In the genomic region with DNA sequence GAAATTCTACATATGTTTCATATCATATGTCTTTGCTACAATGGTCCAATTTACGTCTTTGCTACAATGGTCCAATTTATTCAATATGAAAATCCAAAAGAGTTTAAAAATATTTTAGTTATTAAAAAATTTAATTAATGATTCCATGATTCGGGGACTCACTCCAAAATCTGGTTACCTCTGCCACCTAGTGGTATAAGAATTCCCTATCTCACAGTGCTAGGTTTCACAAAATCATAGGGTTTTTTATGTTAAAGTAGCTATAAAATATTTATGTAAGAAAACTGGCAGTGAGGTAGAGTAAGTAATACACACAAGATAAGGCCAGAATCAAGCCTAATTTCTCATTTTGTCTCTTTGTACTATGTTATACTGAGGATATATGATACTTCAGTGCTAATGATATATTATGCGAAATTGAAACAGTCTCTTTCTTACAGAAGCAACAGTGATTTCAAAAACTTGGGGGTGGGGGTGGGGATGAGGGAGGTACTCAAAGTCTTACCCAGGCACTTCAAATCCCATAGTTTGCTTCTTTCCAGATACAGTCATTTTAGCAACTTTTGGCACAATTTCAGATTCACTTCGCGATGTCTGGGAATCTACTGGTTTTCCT, we compare ENCODE assay signal across 8 cellular contexts. TPM values are rescaled to one million over a fixed set of nuclear protein-coding genes. Genes with fewer than 3 reads are reported as not detected.
DNase-seq lines count a peak whose midpoint lies in the region; ATAC-seq, FAIRE-seq and TF ChIP-seq lines count a peak whose summit lies in the region.

No MANE protein-coding gene starts in this region.

- POLR2A ChIA-PET in A549 (lab: Yijun Ruan, JAX) (interaction anchor here (0.7 kb wide), 1 partner anchor 19 kb away, joined by 3 read pairs; no protein-coding TSS in a partner anchor), SK-N-SH (lab: Yijun Ruan, JAX) (no interaction called here)

- TF ChIP-seq RAD21 in A549 (conservative IDR thresholded peaks at IDR 0.05 in 1 of 2, IDR thresholded peaks at IDR 0.05 in 1 of 2) = peak; percentile 39 to 43
- TF ChIP-seq RAD21 in SK-N-SH (IDR thresholded peaks at IDR 0.05; ENCODE audit: low read length) = peak; percentile 56

- FAIRE-seq in A549 (lab: Jason Lieb, UNC) = no peak

- no peaks in the 10 kb centered on the region for H4K20me1 ChIP-seq in SK-N-SH (ENCODE audit: insufficient read depth)

- H2AFZ ChIP-seq in SK-N-SH (ENCODE audit: low read depth) = no peak overlapping the region

- H3K9ac ChIP-seq in SK-N-SH = no peak overlapping the region

- H3K4me3 ChIP-seq in A549 = no peak overlapping the region
- H3K4me3 ChIP-seq in SK-N-SH (ENCODE audit: low read depth in 2 of 2, low read length in 1 of 2) = no peak overlapping the region; a peak in 1 of 4 replicates

- H3K4me1 ChIP-seq in A549 (0 out of 3 replicates have a peak, but pooled peaks cover 3% of the 10 kb centered on the region), SK-N-SH (ENCODE audit: control insufficient read depth in 1 of 2, insufficient read depth in 2 of 2, low read depth in 1 of 2, low read length in 1 of 2) (no peaks in the 10 kb centered on the region)

- no peak overlapping the region for H3K27ac ChIP-seq in A549
- no peak overlapping the region for H3K27ac ChIP-seq in SK-N-SH (ENCODE audit: low read depth in 2 of 2, low read length in 1 of 2)

- H3K27me3 ChIP-seq in SK-N-SH (ENCODE audit: insufficient read depth) = no peaks in the 10 kb centered on the region

- 62% methylated on average over 5 of the region's 5 CpGs for WGBS in A549 (ENCODE audit: missing lambda C conversion rate)
- WGBS in SK-N-SH (ENCODE audit: low lambda C conversion rate) = 68% methylated on average over 5 of the region's 5 CpGs

- peaks cover 4% of the 10 kb centered on the region for H3F3A ChIP-seq in SK-N-SH (replicated peaks; ENCODE audit: insufficient read depth)

- peaks cover 8 to 15% of the 10 kb centered on the region in 2 experiments for H3K36me3 ChIP-seq in SK-N-SH (replicated peaks in 1 of 2; ENCODE audit: control insufficient read depth in 1 of 2, insufficient read depth in 2 of 2, low read length in 1 of 2)

- TF ChIP-seq POLR2A in A549 (IDR thresholded peaks at IDR 0.05; ENCODE audit: low read length) = no peak

- ATAC-seq in A549 = peak in 1 of 2 experiments; percentile 51; a peak in 1 of 6 replicates
- no peak for ATAC-seq in GM18873 (IDR thresholded peaks at IDR 0.05; ENCODE audit: low FRiP score, unreplicated experiment)

- TF ChIP-seq EP300 in A549 (IDR thresholded peaks at IDR 0.05) (no peak), SK-N-SH (IDR thresholded peaks at IDR 0.05; ENCODE audit: borderline replicate concordance in 1 of 2, low read depth in 1 of 2, low read length in 1 of 2) (no peak)

- TF ChIP-seq CTCF in A549 (IDR thresholded peaks at IDR 0.05) (peak; percentile 56), GM12874 (IDR thresholded peaks at IDR 0.05; ENCODE audit: insufficient read depth, low read depth, low read length) (peak; percentile 32; the same call in 1 of the 2 replicates), SK-N-SH (IDR thresholded peaks at IDR 0.05) (peak; percentile 67)

- DNase-seq in A549 (ENCODE audit: low read depth in 1 of 2, low spot score in 1 of 2) = peak; percentile 5
- DNase-seq in SK-N-SH = peak; percentile 22
- peak; percentile 15 for DNase-seq in iPS-NIHi7 (ENCODE audit: extremely low spot score)
- no peak for DNase-seq in stimulated activated CD4-positive, alpha-beta T cell treated with anti-CD3 and anti-CD28 coated beads, Interleukin-4, amount 100 ng/mL, for 1 hour
- no peak for DNase-seq in posterior cingulate gyrus
- DNase-seq in MV-4-11 (lab: John Stamatoyannopoulos, UW) = no peak

- H3K9me2 ChIP-seq in SK-N-SH = no peaks in the 10 kb centered on the region

- H3K79me2 ChIP-seq in SK-N-SH (ENCODE audit: insufficient read depth) = no peaks in the 10 kb centered on the region

- CTCF ChIA-PET in A549 (lab: Yijun Ruan, JAX) (interaction anchor here (0.6 kb wide), 1 partner anchor 715 kb away, joined by 4 read pairs; no protein-coding TSS in a partner anchor), SK-N-SH (lab: Yijun Ruan, JAX) (interaction anchor here (0.6 to 1.6 kb wide), 10 partner anchors 9 to 848 kb away, joined by 3 to 10 read pairs (median 3); no protein-coding TSS in a partner anchor)

- no peak overlapping the region for H3K4me2 ChIP-seq in A549
- H3K4me2 ChIP-seq in SK-N-SH = no peak overlapping the region

- H3K9me3 ChIP-seq in A549 = no peaks in the 10 kb centered on the region
- H3K9me3 ChIP-seq in SK-N-SH = no peaks in the 10 kb centered on the region

- intact Hi-C loops in posterior cingulate gyrus (cut with DNase I) = no loop called here

TF ChIP-seq in A549, 52 proteins besides CTCF, POLR2A, EP300 and RAD21 (continues in another document):
- TF ChIP-seq RCOR1 (IDR thresholded peaks at IDR 0.05; ENCODE audit: low read depth, low read length) = no peak
- TF ChIP-seq, protein P1, sequence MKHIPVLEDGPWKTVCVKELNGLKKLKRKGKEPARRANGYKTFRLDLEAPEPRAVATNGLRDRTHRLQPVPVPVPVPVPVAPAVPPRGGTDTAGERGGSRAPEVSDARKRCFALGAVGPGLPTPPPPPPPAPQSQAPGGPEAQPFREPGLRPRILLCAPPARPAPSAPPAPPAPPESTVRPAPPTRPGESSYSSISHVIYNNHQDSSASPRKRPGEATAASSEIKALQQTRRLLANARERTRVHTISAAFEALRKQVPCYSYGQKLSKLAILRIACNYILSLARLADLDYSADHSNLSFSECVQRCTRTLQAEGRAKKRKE (CRISPR knock-in tag; IDR thresholded peaks at IDR 0.05; ENCODE audit: low read depth) = no peak
- no peak for TF ChIP-seq PHF8 (IDR thresholded peaks at IDR 0.05; ENCODE audit: borderline replicate concordance, low read depth)
- no peak for TF ChIP-seq HOXB13 (CRISPR knock-in tag; IDR thresholded peaks at IDR 0.05; ENCODE audit: low read depth)
- TF ChIP-seq RARB (CRISPR knock-in tag; IDR thresholded peaks at IDR 0.05) = no peak
- TF ChIP-seq FOXS1 (CRISPR knock-in tag; IDR thresholded peaks at IDR 0.05) = no peak
- no peak for TF ChIP-seq FOSL2 (IDR thresholded peaks at IDR 0.05)
- TF ChIP-seq FOSL2 (CRISPR knock-in tag; IDR thresholded peaks at IDR 0.05) = no peak
- no peak for TF ChIP-seq CBX8 (IDR thresholded peaks at IDR 0.05)
- TF ChIP-seq, protein P2, sequence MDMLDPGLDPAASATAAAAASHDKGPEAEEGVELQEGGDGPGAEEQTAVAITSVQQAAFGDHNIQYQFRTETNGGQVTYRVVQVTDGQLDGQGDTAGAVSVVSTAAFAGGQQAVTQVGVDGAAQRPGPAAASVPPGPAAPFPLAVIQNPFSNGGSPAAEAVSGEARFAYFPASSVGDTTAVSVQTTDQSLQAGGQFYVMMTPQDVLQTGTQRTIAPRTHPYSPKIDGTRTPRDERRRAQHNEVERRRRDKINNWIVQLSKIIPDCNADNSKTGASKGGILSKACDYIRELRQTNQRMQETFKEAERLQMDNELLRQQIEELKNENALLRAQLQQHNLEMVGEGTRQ (IDR thresholded peaks at IDR 0.05) = no peak
- no peak for TF ChIP-seq NFE2L2 (conservative IDR thresholded peaks at IDR 0.05; ENCODE audit: low read length)
- no peak for TF ChIP-seq CEBPB (IDR thresholded peaks at IDR 0.05)

TF ChIP-seq in SK-N-SH, 30 proteins besides CTCF, POLR2A, EP300 and RAD21:
- no peak for TF ChIP-seq GABPA (IDR thresholded peaks at IDR 0.05; ENCODE audit: low read depth)
- TF ChIP-seq, protein P3, sequence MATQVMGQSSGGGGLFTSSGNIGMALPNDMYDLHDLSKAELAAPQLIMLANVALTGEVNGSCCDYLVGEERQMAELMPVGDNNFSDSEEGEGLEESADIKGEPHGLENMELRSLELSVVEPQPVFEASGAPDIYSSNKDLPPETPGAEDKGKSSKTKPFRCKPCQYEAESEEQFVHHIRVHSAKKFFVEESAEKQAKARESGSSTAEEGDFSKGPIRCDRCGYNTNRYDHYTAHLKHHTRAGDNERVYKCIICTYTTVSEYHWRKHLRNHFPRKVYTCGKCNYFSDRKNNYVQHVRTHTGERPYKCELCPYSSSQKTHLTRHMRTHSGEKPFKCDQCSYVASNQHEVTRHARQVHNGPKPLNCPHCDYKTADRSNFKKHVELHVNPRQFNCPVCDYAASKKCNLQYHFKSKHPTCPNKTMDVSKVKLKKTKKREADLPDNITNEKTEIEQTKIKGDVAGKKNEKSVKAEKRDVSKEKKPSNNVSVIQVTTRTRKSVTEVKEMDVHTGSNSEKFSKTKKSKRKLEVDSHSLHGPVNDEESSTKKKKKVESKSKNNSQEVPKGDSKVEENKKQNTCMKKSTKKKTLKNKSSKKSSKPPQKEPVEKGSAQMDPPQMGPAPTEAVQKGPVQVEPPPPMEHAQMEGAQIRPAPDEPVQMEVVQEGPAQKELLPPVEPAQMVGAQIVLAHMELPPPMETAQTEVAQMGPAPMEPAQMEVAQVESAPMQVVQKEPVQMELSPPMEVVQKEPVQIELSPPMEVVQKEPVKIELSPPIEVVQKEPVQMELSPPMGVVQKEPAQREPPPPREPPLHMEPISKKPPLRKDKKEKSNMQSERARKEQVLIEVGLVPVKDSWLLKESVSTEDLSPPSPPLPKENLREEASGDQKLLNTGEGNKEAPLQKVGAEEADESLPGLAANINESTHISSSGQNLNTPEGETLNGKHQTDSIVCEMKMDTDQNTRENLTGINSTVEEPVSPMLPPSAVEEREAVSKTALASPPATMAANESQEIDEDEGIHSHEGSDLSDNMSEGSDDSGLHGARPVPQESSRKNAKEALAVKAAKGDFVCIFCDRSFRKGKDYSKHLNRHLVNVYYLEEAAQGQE (IDR thresholded peaks at IDR 0.05; ENCODE audit: low read depth, low read length) = no peak
- TF ChIP-seq RCOR1 (IDR thresholded peaks at IDR 0.05; ENCODE audit: low read length) = no peak
TF ChIP-seq in SK-N-SH: peak in this region for 0.

RNA-seq across cellular contexts. Expression of gene HBS1L, which starts 52.3 kb away (rescaled TPM):
- 51.6 and 61.7 TPM in 2 replicates for polyA plus RNA-seq in A549 (2011; rRNA removed)
- polyA plus RNA-seq in A549 (2012; cell fraction: cytosol; rRNA removed) = 11.4 and 11.9 TPM in 2 replicates
- polyA plus RNA-seq in A549 (2012; cell fraction: nucleus; rRNA removed) = 3.8 and 8.0 TPM in 2 replicates
- 40.7 to 41.9 TPM (median 41.5 TPM) in 3 replicates for polyA plus RNA-seq in A549 (2017; fragmentation: RNase III; extraction: RNeasy Plus Mini Kit Qiagen cat#74134 plus additional on column Dnase treatment)
- polyA minus RNA-seq in A549 (2011; rRNA and poly(A)+ RNA removed) = 25.1 and 36.2 TPM in 2 replicates
- polyA plus RNA-seq in SK-N-SH (2012; rRNA removed) = 19.0 and 24.3 TPM in 2 replicates
- polyA plus RNA-seq in SK-N-SH (2012; cell fraction: cytosol; rRNA removed) = 29.0 and 36.8 TPM in 2 replicates
- polyA plus RNA-seq in SK-N-SH (2012; cell fraction: nucleus; rRNA removed) = 6.9 and 19.7 TPM in 2 replicates

RNA-seq across cellular contexts. Expression of gene ALDH8A1, which starts 52.4 kb away (rescaled TPM):
- polyA plus RNA-seq in A549 (2011; rRNA removed) (0.17 and 0.85 TPM in 2 replicates), A549 (2017; fragmentation: RNase III; extraction: RNeasy Plus Mini Kit Qiagen cat#74134 plus additional on column Dnase treatment) (0.18 to 0.38 TPM (median 0.29 TPM) in 3 replicates), SK-N-SH (2012; rRNA removed) (0.25 and 0.26 TPM in 2 replicates)
- polyA plus RNA-seq in A549 (2012; cell fraction: cytosol; rRNA removed) = 0.04 and 0.09 TPM in 2 replicates
- 0.36 and 0.64 TPM in 2 replicates for polyA plus RNA-seq in A549 (2012; cell fraction: nucleus; rRNA removed)
- 0.54 and 1.5 TPM in 2 replicates for polyA minus RNA-seq in A549 (2011; rRNA and poly(A)+ RNA removed)
- 0.04 and 0.13 TPM in 2 replicates for polyA plus RNA-seq in SK-N-SH (2012; cell fraction: cytosol; rRNA removed)
- polyA plus RNA-seq in SK-N-SH (2012; cell fraction: nucleus; rRNA removed) = 1.4 and 3.1 TPM in 2 replicates

Comparison
In these comparisons a context has a peak if more than half of its experiments do, and no peak if none do; other contexts are left out.
1. DNase-seq: peak in A549 (2 of 2), SK-N-SH (single experiment) and iPS-NIHi7 (single experiment); none in stimulated activated CD4-positive, alpha-beta T cell treated with anti-CD3 and anti-CD28 coated beads, Interleukin-4, amount 100 ng/mL, for 1 hour (single experiment), posterior cingulate gyrus (0 of 10) and MV-4-11 (single experiment).
2. Of the 12 proteins assayed by ChIP-seq in both A549 and SK-N-SH: peak only in A549: none; only in SK-N-SH: none; in both: CTCF and RAD21; in neither: 10.
3. Peak in every context shown above with its lines, with median percentiles within 50 percentile points of each other: CTCF ChIP-seq.